25 cellular contexts compared by ENCODE assay signal in genomic region chr3:28449398-28449797, GRCh38.
"Had no signal": no experiment of that assay in that cellular context is flagged by ENCODE, and none has a peak within 500 bp of the region (broad histone marks: within the 10 kb centered on the region; RNA-seq: fewer than 3 reads in every experiment).

No MANE protein-coding gene starts in this region.

- H3K27ac ChIP-seq: dorsolateral prefrontal cortex, epithelial cell of prostate, gastrocnemius medialis, lower lobe of right lung, prostate gland, right atrium auricular region, skin epidermis, spleen, suprapubic skin, transverse colon, upper lobe of right lung, uterus had no signal

- ATAC-seq: esophagus mucosa; gastrocnemius medialis; left ventricle myocardium superior; lower lobe of right lung; naive thymus-derived CD8-positive, alpha-beta T cell; stimulated activated naive CD8-positive, alpha-beta T cell treated with anti-CD3 and anti-CD28 coated beads, Interleukin-15, amount 100 ng/mL, for 72 hours; upper lobe of right lung had no signal

- H3K9me3 ChIP-seq: gastrocnemius medialis, lower lobe of right lung, prostate gland, suprapubic skin, upper lobe of right lung, uterus had no signal

- H3K36me3 ChIP-seq: gastrocnemius medialis, lower lobe of right lung, prostate gland, right atrium auricular region, spleen, suprapubic skin, transverse colon, upper lobe of right lung, uterus had no signal

- H3K27me3 ChIP-seq: dorsolateral prefrontal cortex, gastrocnemius medialis, right atrium auricular region, spleen, suprapubic skin, transverse colon, upper lobe of right lung, uterus had no signal

- H3K4me1 ChIP-seq: gastrocnemius medialis, lower lobe of right lung, prostate gland, right atrium auricular region, spleen, suprapubic skin, transverse colon, upper lobe of right lung, uterus had no signal

- DNase-seq: dorsolateral prefrontal cortex; effector CD4-positive, alpha-beta T cell; foreskin fibroblast; gastrocnemius medialis; head of caudate nucleus; left ventricle myocardium superior; lower lobe of right lung; naive thymus-derived CD8-positive, alpha-beta T cell; nephron progenitor cell; nucleus accumbens; spleen; stimulated activated CD4-positive, alpha-beta T cell treated with anti-CD3 and anti-CD28 coated beads, Interleukin-15, amount 100 ng/mL, for 24 hours; stimulated activated CD4-positive, alpha-beta T cell treated with anti-CD3 and anti-CD28 coated beads, Interleukin-2, amount 100 ng/mL, for 48 hours; stimulated activated naive CD4-positive, alpha-beta T cell; stimulated activated naive CD8-positive, alpha-beta T cell treated with anti-CD3 and anti-CD28 coated beads, Interleukin-15, amount 100 ng/mL, for 72 hours; transverse colon; upper lobe of right lung; uterus had no signal

- H3K4me3 ChIP-seq: dorsolateral prefrontal cortex, gastrocnemius medialis, lower lobe of right lung, prostate gland, right atrium auricular region, skin epidermis, spleen, suprapubic skin, transverse colon, upper lobe of right lung, uterus had no signal

- FAIRE-seq: keratinocyte had no signal
